Comparison of ENCODE assay signal across 8 cellular contexts in genomic region chr4:122826596-122827257, GRCh38. TPM values are rescaled to one million over a fixed set of nuclear protein-coding genes. Genes with fewer than 3 reads are reported as not detected.
DNase-seq lines count a peak whose midpoint lies in the region; ATAC-seq and TF ChIP-seq lines count a peak whose summit lies in the region.

TSS of gene FGF2 (plus strand) at chr4:122826831. CDS start at chr4:122827175, 344 bp downstream.

- TF ChIP-seq POLR2A in GM18951 (IDR thresholded peaks at IDR 0.05; ENCODE audit: extremely low read depth, insufficient read depth, insufficient read length): peak; percentile 33

- peak within 1 kb of the TSS; percentile 64 for H3K4me3 ChIP-seq in BLaER1

- H3K27me3 ChIP-seq in BLaER1: peaks cover 89% of the 10 kb centered on the region

- ATAC-seq in HG03103 (IDR thresholded peaks at IDR 0.05; ENCODE audit: low read depth, unreplicated experiment) (peak; percentile 15), left lobe of liver (peak; percentile 71)

- no peaks in the 10 kb centered on the region for H3K36me3 ChIP-seq in BLaER1

- peak within 1 kb of the TSS; percentile 96 for H3K4me2 ChIP-seq in BLaER1

- peaks cover 6% of the 10 kb centered on the region for H3K9me3 ChIP-seq in BLaER1

- no peak within 1 kb of the TSS for H3K9ac ChIP-seq in BLaER1

- no peak within 1 kb of the TSS for H3K27ac ChIP-seq in BLaER1

- DNase-seq in T-helper 2 cell: peak in 3 of 5 experiments; percentile 2 to 24 (median 3)
- DNase-seq in dermis blood vessel endothelial cell: peak; percentile 59
- DNase-seq in left lobe of liver (ENCODE audit: low spot score): peak; percentile 48
- peak; percentile 47 for DNase-seq in stimulated activated CD8-positive, alpha-beta memory T cell treated with anti-CD3 and anti-CD28 coated beads, Interleukin-4, amount 100 ng/mL, for 48 hours
- no peak for DNase-seq in SKM-1 treated with dmso at 0.1 percent for 144 hours (lab: John Stamatoyannopoulos, UW; ENCODE audit: unreplicated experiment)

- H3K4me1 ChIP-seq in BLaER1: peaks cover 15% of the 10 kb centered on the region

- in situ Hi-C loops in GM18951 (cut with MboI; ENCODE audit: low sequenced_read_pairs, unreplicated experiment): no loop called here

- peaks cover 53% of the 10 kb centered on the region for H4K20me1 ChIP-seq in BLaER1

RNA-seq across cellular contexts. Expression of gene FGF2, which starts in this region (rescaled TPM):
- 31.8 and 41.6 TPM in 2 replicates for total RNA-seq in dermis blood vessel endothelial cell
- total RNA-seq in left lobe of liver: 1.2 TPM

Comparison
In these comparisons a context has a peak if more than half of its experiments do, and no peak if none do; other contexts are left out.
1. RNA of gene FGF2 (total RNA-seq): 31.8 to 41.6 TPM in dermis blood vessel endothelial cell; 1.2 TPM in left lobe of liver (single experiment); every median in the first group is over 10 times any median in the second.